26 cellular contexts compared by ENCODE assay signal in genomic region chr1:229031491-229032341, GRCh38.
DNase-seq lines count a peak whose midpoint lies in the region; ATAC-seq and TF ChIP-seq lines count a peak whose summit lies in the region.
"Had no signal": no experiment of that assay in that cellular context is flagged by ENCODE, and none has a peak within 500 bp of the region (broad histone marks: within the 10 kb centered on the region; RNA-seq: fewer than 3 reads in every experiment).

No MANE protein-coding gene starts in this region.

- no peaks in the 10 kb centered on the region for H3K79me2 ChIP-seq in smooth muscle cell (ENCODE audit: low read depth)
- no peaks in the 10 kb centered on the region for H3K79me2 ChIP-seq in PC-3 (ENCODE audit: low read length)

- no peaks in the 10 kb centered on the region for H3K9me3 ChIP-seq in body of pancreas
- H3K9me3 ChIP-seq in mesenchymal stem cell (ENCODE audit: control insufficient read depth, low read length) = no peaks in the 10 kb centered on the region
- H3K9me3 ChIP-seq in smooth muscle cell (replicated peaks; ENCODE audit: low read depth) = no peaks in the 10 kb centered on the region
- H3K9me3 ChIP-seq in PC-3 (ENCODE audit: low read length) = no peaks in the 10 kb centered on the region
- H3K9me3 ChIP-seq: ovary, thoracic aorta had no signal

- POLR2A ChIA-PET in PC-3 (lab: Charles Lee; ENCODE audit: unreplicated experiment) = no interaction called here

- peak; percentile 32 for DNase-seq in NCI-H2171 treated with DMSO at 0.1 percent for 48 hours (lab: John Stamatoyannopoulos, UW)
- no peak for DNase-seq in NCI-H2171 (lab: John Stamatoyannopoulos, UW)
- peak in 3 of 4 donors; percentile 28 to 54 (median 31) for DNase-seq in body of pancreas
- no peak for DNase-seq in mesenchymal stem cell
- no peak for DNase-seq in smooth muscle cell (lab: John Stamatoyannopoulos, UW; ENCODE audit: unreplicated experiment)
- DNase-seq in COLO668 (lab: John Stamatoyannopoulos, UW; ENCODE audit: unreplicated experiment) = no peak
- no peak for DNase-seq in NCI-H526 (lab: John Stamatoyannopoulos, UW)
- DNase-seq in PC-3 = no peak
- DNase-seq: activated CD8-positive, alpha-beta memory T cell treated with anti-CD3 and anti-CD28 coated beads, Interleukin-2, amount 10 ng/mL, durations not matched to agents 7 days and 5 days; activated gamma-delta T cell treated with Interleukin-2 at 50 U/mL for 16 hours; activated T-cell treated with anti-CD3 and anti-CD28 coated beads, Interleukin-2, amount 50 U/mL, for 4 hours; Calu3; caudate nucleus; DND-41; GF-D8; IMR-90; midbrain; naive thymus-derived CD4-positive, alpha-beta T cell; NCI-H1930; NCI-H774; OCI-M1; ovary had no signal

- H2AFZ ChIP-seq in mesenchymal stem cell (ENCODE audit: low read depth, low read length) (no peak overlapping the region), smooth muscle cell (ENCODE audit: low read depth) (peak overlapping the region; percentile 79), PC-3 (ENCODE audit: low read length) (no peak overlapping the region)

- H3F3A ChIP-seq in smooth muscle cell (ENCODE audit: low read depth) (peaks cover 15% of the 10 kb centered on the region), PC-3 (ENCODE audit: low read length, unreplicated experiment) (no peaks in the 10 kb centered on the region)

- no peaks in the 10 kb centered on the region for H3K36me3 ChIP-seq in body of pancreas (replicated peaks in 1 of 2; ENCODE audit: insufficient read depth in 1 of 2, low read depth in 2 of 2)
- no peaks in the 10 kb centered on the region for H3K36me3 ChIP-seq in mesenchymal stem cell (ENCODE audit: control insufficient read depth in 1 of 2, insufficient read depth in 2 of 2, low read depth in 1 of 2, low read length in 2 of 2)
- H3K36me3 ChIP-seq in smooth muscle cell (ENCODE audit: low read depth) = no peaks in the 10 kb centered on the region
- no peaks in the 10 kb centered on the region for H3K36me3 ChIP-seq in PC-3 (ENCODE audit: low read depth, low read length)
- H3K36me3 ChIP-seq: ovary, thoracic aorta had no signal

- no peak overlapping the region for H3K14ac ChIP-seq in mesenchymal stem cell (ENCODE audit: low read length in 2 of 2)

- H3K4me3 ChIP-seq in body of pancreas = no peak overlapping the region
- H3K4me3 ChIP-seq in mesenchymal stem cell (ENCODE audit: insufficient read depth in 1 of 2, low read depth in 1 of 2, low read length in 2 of 2) = no peak overlapping the region
- H3K4me3 ChIP-seq in smooth muscle cell = no peak overlapping the region
- H3K4me3 ChIP-seq in PC-3 (ENCODE audit: low read length) = no peak overlapping the region
- H3K4me3 ChIP-seq: coronary artery, ovary, skin epidermis, thoracic aorta had no signal

- H2BK15ac ChIP-seq in mesenchymal stem cell (ENCODE audit: low read depth, poor library complexity, severe bottlenecking) = peak overlapping the region; percentile 34

- no peak overlapping the region for H2BK5ac ChIP-seq in mesenchymal stem cell (ENCODE audit: low read depth, low read length, poor library complexity, severe bottlenecking)

- ATAC-seq in body of pancreas = no peak
- no peak for ATAC-seq in PC-3
- ATAC-seq: activated CD8-positive, alpha-beta memory T cell treated with anti-CD3 and anti-CD28 coated beads, Interleukin-2, amount 10 ng/mL, durations not matched to agents 7 days and 5 days; activated T-cell treated with anti-CD3 and anti-CD28 coated beads, Interleukin-2, amount 50 U/mL, for 4 hours; esophagus mucosa; naive thymus-derived CD4-positive, alpha-beta T cell had no signal

- BruUV-seq in PC-3 (replicated peaks; lab: Mats Ljungman, UMichigan) = no TSS peak

- CTCF ChIA-PET in PC-3 (lab: Charles Lee) = no interaction called here

- H4K20me1 ChIP-seq in smooth muscle cell (ENCODE audit: low read depth) (no peaks in the 10 kb centered on the region), PC-3 (ENCODE audit: low read length) (no peaks in the 10 kb centered on the region)

- 73 to 85% methylated on average over 12 of the region's 12 CpGs for WGBS in body of pancreas, 2 donors
- 96% methylated on average over 8 of the region's 12 CpGs for WGBS in mesenchymal stem cell
- 97% methylated on average over 12 of the region's 12 CpGs for WGBS in smooth muscle cell (ENCODE audit: low lambda C conversion rate)

- H3K79me1 ChIP-seq in mesenchymal stem cell (replicated peaks; ENCODE audit: low read length, poor library complexity, severe bottlenecking) = no peaks in the 10 kb centered on the region

- H3K27me3 ChIP-seq in body of pancreas (no peaks in the 10 kb centered on the region), mesenchymal stem cell (ENCODE audit: control insufficient read depth in 1 of 2, insufficient read depth in 1 of 2, low read length in 2 of 2) (peaks cover 20 to 61% of the 10 kb centered on the region in 2 experiments), smooth muscle cell (ENCODE audit: low read depth) (no peaks in the 10 kb centered on the region), PC-3 (ENCODE audit: low read length) (peaks cover 51% of the 10 kb centered on the region)
- H3K27me3 ChIP-seq: ovary had no signal

- H3K18ac ChIP-seq in mesenchymal stem cell (ENCODE audit: low read depth in 1 of 2, low read length in 2 of 2) = peak overlapping the region in 1 of 2 experiments; percentile 79

- H3K4ac ChIP-seq in mesenchymal stem cell (ENCODE audit: low read depth in 1 of 2, low read length in 2 of 2) = no peak overlapping the region

- intact Hi-C loops in body of pancreas (cut with DNase I) = no loop called here
- intact Hi-C loops in PC-3 (cut with micrococcal nuclease) = no loop called here

- H3K4me2 ChIP-seq in mesenchymal stem cell (ENCODE audit: low read length, poor library complexity, severe bottlenecking) (no peak overlapping the region), smooth muscle cell (no peak overlapping the region), PC-3 (ENCODE audit: low read length) (no peak overlapping the region)

- no peak overlapping the region for H2BK120ac ChIP-seq in mesenchymal stem cell (ENCODE audit: low read depth, low read length)

- TF ChIP-seq POLR2A in body of pancreas (IDR thresholded peaks at IDR 0.05) = no peak

- H3K4me1 ChIP-seq in body of pancreas (peaks cover 23% of the 10 kb centered on the region), mesenchymal stem cell (ENCODE audit: control insufficient read depth, insufficient read depth, low read depth, low read length) (no peaks in the 10 kb centered on the region), smooth muscle cell (ENCODE audit: low read depth) (peaks cover 41% of the 10 kb centered on the region), PC-3 (ENCODE audit: insufficient read depth, low read length) (peaks cover 6% of the 10 kb centered on the region; the same call in 1 of the 2 replicates)

- H3K9me2 ChIP-seq in PC-3 (replicated peaks; ENCODE audit: low read length) = no peaks in the 10 kb centered on the region

- H2AK5ac ChIP-seq in mesenchymal stem cell (ENCODE audit: low read length, severe bottlenecking) = no peak overlapping the region

- no peak for TF ChIP-seq CTCF in body of pancreas (IDR thresholded peaks at IDR 0.05)
- no peak for TF ChIP-seq CTCF in smooth muscle cell (IDR thresholded peaks at IDR 0.05; ENCODE audit: borderline replicate concordance, insufficient read depth, poor library complexity, severe bottlenecking)
- no peak for TF ChIP-seq CTCF in PC-3 (conservative IDR thresholded peaks at IDR 0.05; ENCODE audit: low read depth, low read length)

- peak overlapping the region; percentile 31 for H4K8ac ChIP-seq in mesenchymal stem cell (ENCODE audit: low read length)

- H3K27ac ChIP-seq in body of pancreas = no peak overlapping the region
- no peak overlapping the region for H3K27ac ChIP-seq in mesenchymal stem cell (ENCODE audit: low read length, poor library complexity, severe bottlenecking)
- H3K27ac ChIP-seq in smooth muscle cell (ENCODE audit: low read depth) = no peak overlapping the region
- no peak overlapping the region for H3K27ac ChIP-seq in PC-3 (ENCODE audit: low read length)
- H3K27ac ChIP-seq: coronary artery, ovary, thoracic aorta had no signal

- H3K9ac ChIP-seq in mesenchymal stem cell (ENCODE audit: low read length) = no peak overlapping the region
- H3K9ac ChIP-seq in smooth muscle cell (ENCODE audit: low read depth) = no peak overlapping the region
- no peak overlapping the region for H3K9ac ChIP-seq in PC-3 (ENCODE audit: low read length)

- H4K91ac ChIP-seq in mesenchymal stem cell (ENCODE audit: low read length) = peak overlapping the region; percentile 58

- peak overlapping the region; percentile 23 to 69 for H2BK12ac ChIP-seq in mesenchymal stem cell (ENCODE audit: low read length in 2 of 2)

- no peak overlapping the region for H3K23ac ChIP-seq in mesenchymal stem cell (ENCODE audit: low read length in 2 of 2)

Comparison
In these comparisons a context has a peak if more than half of its experiments do, and no peak if none do; other contexts are left out.
1. DNase-seq: peak in NCI-H2171 treated with DMSO at 0.1 percent for 48 hours (single experiment) and body of pancreas (3 of 4); none in NCI-H2171 (single experiment), mesenchymal stem cell (single experiment), smooth muscle cell (single experiment), COLO668 (single experiment), NCI-H526 (0 of 2) and PC-3 (single experiment).